In the genomic region with DNA sequence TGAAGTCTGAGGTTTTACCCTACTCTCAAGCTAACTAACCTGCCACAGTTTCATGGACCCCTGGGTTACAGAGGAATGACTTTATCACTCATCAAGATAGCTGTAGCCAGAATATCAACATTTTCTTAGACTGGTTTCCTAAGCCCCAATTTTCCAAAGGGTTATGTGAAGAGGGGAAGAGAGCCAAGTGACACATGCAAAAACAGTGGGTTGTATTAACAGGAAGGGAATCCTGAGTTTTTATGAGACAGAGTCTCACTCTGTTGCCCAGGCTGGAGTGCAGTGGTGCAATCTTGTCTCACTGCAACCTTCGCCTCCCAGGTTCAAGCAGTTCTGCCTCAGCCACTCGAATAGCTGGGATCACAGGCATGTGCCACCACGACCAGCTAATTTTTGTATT, we compare ENCODE assay signal across 11 cellular contexts. TPM values are rescaled to one million over a fixed set of nuclear protein-coding genes. Genes with fewer than 3 reads are reported as not detected.
DNase-seq lines count a peak whose midpoint lies in the region; ATAC-seq, FAIRE-seq and TF ChIP-seq lines count a peak whose summit lies in the region.
"Had no signal": no experiment of that assay in that cellular context is flagged by ENCODE, and none has a peak within 500 bp of the region (broad histone marks: within the 10 kb centered on the region; RNA-seq: fewer than 3 reads in every experiment).

No MANE protein-coding gene starts in this region.

- H3K79me2 ChIP-seq in mammary epithelial cell (ENCODE audit: insufficient read depth, low read length) (peaks cover 92% of the 10 kb centered on the region), endothelial cell of umbilical vein (ENCODE audit: control insufficient read depth, insufficient read depth, low read length) (peaks cover 77% of the 10 kb centered on the region)

- H3K36me3 Mint-ChIP-seq in MCF 10A (ENCODE audit: insufficient read depth, unreplicated experiment), result peaks cover 12% of the 10 kb centered on the region
- H3K36me3 Mint-ChIP-seq: brain had no signal

- H3K27me3 ChIP-seq in mammary epithelial cell (ENCODE audit: insufficient read depth, low read length) (no peaks in the 10 kb centered on the region), endothelial cell of umbilical vein (ENCODE audit: control insufficient read depth in 2 of 2, insufficient read depth in 2 of 2, low read length in 2 of 2) (no peaks in the 10 kb centered on the region), upper lobe of right lung (no peaks in the 10 kb centered on the region)

- peaks cover 30% of the 10 kb centered on the region for H3K4me1 Mint-ChIP-seq in MCF 10A (ENCODE audit: insufficient read depth, unreplicated experiment)

- POLR2A ChIA-PET in MCF 10A (lab: Yijun Ruan, JAX), result interaction anchor here (1.7 to 11.3 kb wide), 3 partner anchors 12 to 68 kb away, joined by 4 to 256 read pairs (median 111); no protein-coding TSS in a partner anchor
- POLR2A ChIA-PET in endothelial cell of umbilical vein (lab: Charles Lee), result interaction anchor here (6.4 kb wide), 1 partner anchor 66 kb away, joined by 64 read pairs; no protein-coding TSS in a partner anchor
- POLR2A ChIA-PET in RWPE1 (lab: Yijun Ruan, JAX; ENCODE audit: low non-redundant PET), result interaction anchor here (0.6 kb wide), 1 partner anchor 11 kb away, joined by 3 read pairs; no protein-coding TSS in a partner anchor

- no peak overlapping the region for H3K4me3 Mint-ChIP-seq in MCF 10A (ENCODE audit: unreplicated experiment)

- no peak overlapping the region for H3K4me3 ChIP-seq in mammary epithelial cell (replicated peaks in 1 of 3; ENCODE audit: insufficient read depth in 1 of 3, low read depth in 2 of 3, low read length in 3 of 3)
- H3K4me3 ChIP-seq in endothelial cell of umbilical vein (replicated peaks in 1 of 3; ENCODE audit: insufficient read depth in 1 of 3, low read depth in 1 of 3, low read length in 3 of 3), result no peak overlapping the region
- H3K4me3 ChIP-seq in upper lobe of right lung, result no peak overlapping the region

- no peaks in the 10 kb centered on the region for H3K27me3 Mint-ChIP-seq in MCF 10A (ENCODE audit: insufficient read depth, unreplicated experiment)

- TF ChIP-seq POLR2A in endothelial cell of umbilical vein (IDR thresholded peaks at IDR 0.05; ENCODE audit: low read depth, low read length), result no peak

- no peak for DNase-seq in MCF 10A (ENCODE audit: unreplicated experiment)
- no peak for DNase-seq in mammary epithelial cell
- peak; percentile 52 for DNase-seq in endothelial cell of umbilical vein (ENCODE audit: low read depth, low spot score)
- DNase-seq in upper lobe of right lung, result no peak
- no peak for DNase-seq in RWPE1 (ENCODE audit: low spot score)
- DNase-seq in 8988T, result no peak
- DNase-seq: NCI-H2227 treated with DMSO at 0.1 percent for 48 hours had no signal

- H3K9me3 ChIP-seq in mammary epithelial cell (replicated peaks; ENCODE audit: insufficient read depth, low read length) (no peaks in the 10 kb centered on the region), endothelial cell of umbilical vein (replicated peaks; ENCODE audit: control insufficient read depth, insufficient read depth, low read length) (no peaks in the 10 kb centered on the region), upper lobe of right lung (no peaks in the 10 kb centered on the region)

- intact Hi-C loops in MCF 10A (cut with micrococcal nuclease), result no loop called here
- intact Hi-C loops in mammary epithelial cell (cut with micrococcal nuclease), result no loop called here
- intact Hi-C loops in endothelial cell of umbilical vein (cut with micrococcal nuclease), result no loop called here
- intact Hi-C loops in upper lobe of right lung (cut with DNase I), result no loop called here

- ATAC-seq in HG03342 (IDR thresholded peaks at IDR 0.05; ENCODE audit: unreplicated experiment) (peak; percentile 6), upper lobe of right lung (peak; percentile 3), GM19328 (IDR thresholded peaks at IDR 0.05; ENCODE audit: unreplicated experiment) (no peak)

- H3K27ac ChIP-seq in mammary epithelial cell (ENCODE audit: insufficient read depth, low read depth, low read length) (no peak overlapping the region), endothelial cell of umbilical vein (ENCODE audit: insufficient read depth, low read depth, low read length) (peak overlapping the region; percentile 51), upper lobe of right lung (peak overlapping the region; percentile 64), RWPE1 (no peak overlapping the region)
- H3K27ac ChIP-seq: parathyroid adenoma had no signal

- no peak for FAIRE-seq in endothelial cell of umbilical vein (lab: Jason Lieb, UNC)

- no peaks in the 10 kb centered on the region for H3K9me3 Mint-ChIP-seq in MCF 10A (ENCODE audit: unreplicated experiment)
- H3K9me3 Mint-ChIP-seq: brain had no signal

- H3K36me3 ChIP-seq in mammary epithelial cell (ENCODE audit: insufficient read depth, low read length), result no peaks in the 10 kb centered on the region
- no peaks in the 10 kb centered on the region for H3K36me3 ChIP-seq in endothelial cell of umbilical vein (ENCODE audit: control insufficient read depth in 2 of 2, extremely low read depth in 1 of 2, insufficient read depth in 2 of 2, low read length in 2 of 2)
- no peaks in the 10 kb centered on the region for H3K36me3 ChIP-seq in upper lobe of right lung

- H4K20me1 ChIP-seq in mammary epithelial cell (ENCODE audit: insufficient read depth, low read length) (no peaks in the 10 kb centered on the region), endothelial cell of umbilical vein (replicated peaks; ENCODE audit: control insufficient read depth, extremely low read depth, insufficient read depth, low read length) (no peaks in the 10 kb centered on the region)

- CTCF ChIA-PET in MCF 10A (lab: Yijun Ruan, JAX), result interaction anchor here (0.6 to 2.0 kb wide), 2 partner anchors 18 to 498 kb away, joined by 4 to 6 read pairs; no protein-coding TSS in a partner anchor
- CTCF ChIA-PET in mammary epithelial cell (lab: Charles Lee; ENCODE audit: low non-redundant PET), result no interaction called here
- CTCF ChIA-PET in endothelial cell of umbilical vein (lab: Charles Lee), result interaction anchor here (0.8 to 2.5 kb wide), 3 partner anchors 18 to 66 kb away, joined by 3 to 10 read pairs (median 8); no protein-coding TSS in a partner anchor
- CTCF ChIA-PET in RWPE1 (lab: Yijun Ruan, JAX), result no interaction called here

- dilution Hi-C loops in mammary epithelial cell (cut with HindIII; ENCODE audit: low sequenced_read_pairs), result no loop called here
- dilution Hi-C loops in endothelial cell of umbilical vein (cut with MboI; ENCODE audit: extremely low pct_ligation_motif_present, low sequenced_read_pairs), result no loop called here

- BruUV-seq in MCF 10A (replicated peaks; lab: Mats Ljungman, UMichigan) (no TSS peak), mammary epithelial cell (replicated peaks; lab: Mats Ljungman, UMichigan) (no TSS peak), endothelial cell of umbilical vein (replicated peaks; lab: Mats Ljungman, UMichigan) (no TSS peak)

- H3K4me1 ChIP-seq in mammary epithelial cell (ENCODE audit: insufficient read depth, low read length) (peaks cover 16% of the 10 kb centered on the region), endothelial cell of umbilical vein (ENCODE audit: control insufficient read depth, extremely low read depth, insufficient read depth, low read length) (peaks cover 55% of the 10 kb centered on the region), upper lobe of right lung (peaks cover 39% of the 10 kb centered on the region)

- H2AFZ ChIP-seq in mammary epithelial cell (ENCODE audit: low read depth, low read length) (no peak overlapping the region), endothelial cell of umbilical vein (ENCODE audit: low read depth, low read length) (no peak overlapping the region)
- H2AFZ ChIP-seq: parathyroid adenoma had no signal

- H3K4me2 ChIP-seq in mammary epithelial cell (ENCODE audit: insufficient read depth, low read depth, low read length) (no peak overlapping the region), endothelial cell of umbilical vein (ENCODE audit: insufficient read depth, low read length) (peak overlapping the region; percentile 82)

- in situ Hi-C loops in mammary epithelial cell (cut with MboI; ENCODE audit: low sequenced_read_pairs in 2 of 2), result no loop called here

- H3K9ac ChIP-seq in mammary epithelial cell (ENCODE audit: insufficient read depth, low read length), result no peak overlapping the region
- peak overlapping the region; percentile 30 for H3K9ac ChIP-seq in endothelial cell of umbilical vein (replicated peaks; ENCODE audit: extremely low read depth, insufficient read depth, low read length)
- H3K9ac ChIP-seq: parathyroid adenoma had no signal

- H3K9me1 ChIP-seq in endothelial cell of umbilical vein (replicated peaks; ENCODE audit: control insufficient read depth, extremely low read depth, insufficient read depth, low read length), result no peaks in the 10 kb centered on the region

- TF ChIP-seq CTCF in MCF 10A (IDR thresholded peaks at IDR 0.05; ENCODE audit: unreplicated experiment) (no peak), mammary epithelial cell (conservative IDR thresholded peaks at IDR 0.05 in 1 of 2, IDR thresholded peaks at IDR 0.05 in 1 of 2; ENCODE audit: extremely low read depth in 1 of 2, insufficient read depth in 1 of 2, low read depth in 1 of 2, low read length in 2 of 2) (no peak), endothelial cell of umbilical vein (IDR thresholded peaks at IDR 0.05; ENCODE audit: extremely low read depth in 1 of 2, insufficient read depth in 1 of 2, low read depth in 1 of 2, low read length in 2 of 2) (no peak), upper lobe of right lung (IDR thresholded peaks at IDR 0.05) (no peak), RWPE1 (conservative IDR thresholded peaks at IDR 0.05; ENCODE audit: low read depth) (no peak)

- WGBS in mammary epithelial cell (ENCODE audit: low coverage, missing lambda C conversion rate), result 100% methylated on average over 2 of the region's 3 CpGs

- peak overlapping the region; percentile 27 for H3K27ac Mint-ChIP-seq in MCF 10A (ENCODE audit: low read depth, unreplicated experiment)

RNA-seq across cellular contexts. Expression of a gene that starts 5.4 kb away (rescaled TPM):
- total RNA-seq in MCF 10A (2022) (56.2 and 61.9 TPM in 2 replicates), mammary epithelial cell (10 to 100 TPM; 24.8 to 48.3 TPM), endothelial cell of umbilical vein (80.7 and 106 TPM in 2 replicates), upper lobe of right lung (103 TPM)
- polyA plus RNA-seq in mammary epithelial cell (19.8 TPM), endothelial cell of umbilical vein (18.6 and 26.2 TPM in 2 replicates)
- polyA minus RNA-seq in mammary epithelial cell (83.2 TPM), endothelial cell of umbilical vein (94.9 and 108 TPM in 2 replicates)
- polyA plus RNA-seq in endothelial cell of umbilical vein (2011; cell fraction: cytosol; rRNA removed), result 29.9 and 34.0 TPM in 2 replicates
- 74.4 and 112 TPM in 2 replicates for polyA plus RNA-seq in endothelial cell of umbilical vein (2011; cell fraction: nucleus; rRNA removed)
- 31.7 and 34.1 TPM in 2 replicates for polyA plus RNA-seq in endothelial cell of umbilical vein (2012)
- polyA minus RNA-seq in endothelial cell of umbilical vein (2011; cell fraction: cytosol; rRNA and poly(A)+ RNA removed), result 24.1 TPM
- 154 and 179 TPM in 2 replicates for polyA minus RNA-seq in endothelial cell of umbilical vein (2011; cell fraction: nucleus; rRNA and poly(A)+ RNA removed)

RNA-seq across cellular contexts. Expression of a gene that starts 48.0 kb away (rescaled TPM):
- total RNA-seq in MCF 10A (2022), result 2.9 and 3.5 TPM in 2 replicates
- 1 to 10 TPM; 2.7 to 5.7 TPM for total RNA-seq in mammary epithelial cell
- polyA plus RNA-seq in mammary epithelial cell, result 3.0 TPM
- 36.6 TPM for polyA minus RNA-seq in mammary epithelial cell
- 0.66 TPM in 1 of 2 replicates, not detected in the other for total RNA-seq in endothelial cell of umbilical vein
- not detected in 2 replicates for polyA plus RNA-seq in endothelial cell of umbilical vein
- polyA plus RNA-seq in endothelial cell of umbilical vein (2011; cell fraction: cytosol; rRNA removed), result 0.21 and 0.32 TPM in 2 replicates
- polyA plus RNA-seq in endothelial cell of umbilical vein (2011; cell fraction: nucleus; rRNA removed), result 0.10 and 0.45 TPM in 2 replicates
- not detected in 2 replicates for polyA plus RNA-seq in endothelial cell of umbilical vein (2012)
- not detected in 2 replicates for polyA minus RNA-seq in endothelial cell of umbilical vein
- polyA minus RNA-seq in endothelial cell of umbilical vein (2011; cell fraction: cytosol; rRNA and poly(A)+ RNA removed), result not detected
- not detected in 2 replicates for polyA minus RNA-seq in endothelial cell of umbilical vein (2011; cell fraction: nucleus; rRNA and poly(A)+ RNA removed)
- total RNA-seq in upper lobe of right lung, result 2.3 TPM

Comparison
In these comparisons a context has a peak if more than half of its experiments do, and no peak if none do; other contexts are left out.
1. CTCF ChIA-PET loops: an anchor here in MCF 10A (0.6 to 2.0 kb wide) and endothelial cell of umbilical vein (0.8 to 2.5 kb wide); none called in mammary epithelial cell and RWPE1.
2. H3K27ac ChIP-seq: peak in endothelial cell of umbilical vein (single experiment) and upper lobe of right lung (single experiment); none in mammary epithelial cell (single experiment) and RWPE1 (single experiment).